ENCODE assay signal across 1 cellular context in genomic region chr11:127643659-127644058, GRCh38.
TF ChIP-seq lines count a peak whose summit lies in the region.

No MANE protein-coding gene starts in this region.

TF ChIP-seq in H1, 55 proteins besides CTCF, POLR2A, EP300 and RAD21 (continued from another document):
- TF ChIP-seq CHD7 (IDR thresholded peaks at IDR 0.05; ENCODE audit: insufficient replicate concordance, low read length) (no peak), SIX5 (IDR thresholded peaks at IDR 0.05; ENCODE audit: low read depth, low read length) (no peak)
